ENCODE assay signal across 30 cellular contexts in genomic region chr11:129945377-129945776, GRCh38.
"Had no signal": no experiment of that assay in that cellular context is flagged by ENCODE, and none has a peak within 500 bp of the region (broad histone marks: within the 10 kb centered on the region; RNA-seq: fewer than 3 reads in every experiment).

No MANE protein-coding gene starts in this region.

- H3K9me3 ChIP-seq: gastrocnemius medialis, left ventricle myocardium inferior, mucosa of descending colon, neutrophil, ovary, prostate gland, thoracic aorta had no signal

- H2AFZ ChIP-seq: hepatocyte had no signal

- H3K4me3 ChIP-seq: gastrocnemius medialis, hepatocyte, left ventricle myocardium inferior, lung, mucosa of descending colon, ovary, prostate gland, skin epidermis, thoracic aorta had no signal

- DNase-seq: activated CD4-positive, alpha-beta T cell treated with anti-CD3 and anti-CD28 coated beads for 4 hours; activated CD4-positive, alpha-beta T cell treated with anti-CD3 and anti-CD28 coated beads, Interleukin-2, amount 50 U/mL, for 4 hours; activated naive CD4-positive, alpha-beta T cell; activated T-cell treated with anti-CD3 and anti-CD28 coated beads for 4 hours; activated T-cell treated with anti-CD3 and anti-CD28 coated beads, Interleukin-2, amount 50 U/mL, for 72 hours; effector CD4-positive, alpha-beta T cell; gastrocnemius medialis; glutamatergic neuron; islet precursor cell; left ventricle myocardium inferior; mucosa of descending colon; ovary; retina; stimulated activated CD4-positive, alpha-beta T cell treated with anti-CD3 and anti-CD28 coated beads, Interleukin-12 subunit alpha, Interleukin-12 subunit beta, amount 100 ng/mL, for 4 hours; stimulated activated CD4-positive, alpha-beta T cell treated with anti-CD3 and anti-CD28 coated beads, Interleukin-4, amount 100 ng/mL, for 1 hour; T1000; trophoblast cell had no signal

- H3K4me1 ChIP-seq: gastrocnemius medialis, prostate gland had no signal

- H3K79me2 ChIP-seq: hepatocyte had no signal

- H3K4me2 ChIP-seq: hepatocyte had no signal

- H3K9me3 Mint-ChIP-seq: activated naive CD4-positive, alpha-beta T cell treated with anti-CD3 and anti-CD28 coated beads, Interleukin-2, amount 50 U/mL, for 72 hours; activated T-cell treated with anti-CD3 and anti-CD28 coated beads, Interleukin-2, amount 50 U/mL, for 72 hours; central memory CD8-positive, alpha-beta T cell; dendritic cell treated with granulocyte-macrophage colony-stimulating factor and Interleukin-4, amounts not matched to agents 40 ng/mL and 50 ng/mL, for 4 days; natural killer cell treated with Interleukin-12 subunit alpha and Interleukin-12 subunit beta and Interleukin-15 and Interleukin-18, amount 100 ng/mL, for 72 hours; stimulated activated naive CD8-positive, alpha-beta T cell treated with anti-CD3 and anti-CD28 coated beads, Interleukin-15, Interleukin-2, amounts not matched to agents 100 ng/mL and 50 ng/mL, for 24 hours had no signal

- H3K27me3 Mint-ChIP-seq: central memory CD8-positive, alpha-beta T cell; dendritic cell treated with granulocyte-macrophage colony-stimulating factor and Interleukin-4, amounts not matched to agents 40 ng/mL and 50 ng/mL, for 4 days; natural killer cell treated with Interleukin-12 subunit alpha and Interleukin-12 subunit beta and Interleukin-15 and Interleukin-18, amount 100 ng/mL, for 72 hours; stimulated activated naive CD8-positive, alpha-beta T cell treated with anti-CD3 and anti-CD28 coated beads, Interleukin-15, Interleukin-2, amounts not matched to agents 100 ng/mL and 50 ng/mL, for 24 hours had no signal

- H3K4me1 Mint-ChIP-seq: central memory CD8-positive, alpha-beta T cell had no signal

- H3K36me3 ChIP-seq: ovary, prostate gland had no signal

- H3K27ac Mint-ChIP-seq: activated naive CD4-positive, alpha-beta T cell treated with anti-CD3 and anti-CD28 coated beads, Interleukin-2, amount 50 U/mL, for 72 hours; dendritic cell treated with granulocyte-macrophage colony-stimulating factor and Interleukin-4, amounts not matched to agents 40 ng/mL and 50 ng/mL, for 4 days; natural killer cell treated with Interleukin-12 subunit alpha and Interleukin-12 subunit beta and Interleukin-15 and Interleukin-18, amount 100 ng/mL, for 72 hours; stimulated activated naive CD8-positive, alpha-beta T cell treated with anti-CD3 and anti-CD28 coated beads, Interleukin-15, Interleukin-2, amounts not matched to agents 100 ng/mL and 50 ng/mL, for 24 hours had no signal

- H3K27ac ChIP-seq: epithelial cell of prostate, gastrocnemius medialis, hepatocyte, left ventricle myocardium inferior, neutrophil, ovary, prostate gland, skin epidermis, thoracic aorta had no signal

- H3K27me3 ChIP-seq: gastrocnemius medialis, hepatocyte, neutrophil, ovary had no signal

- ATAC-seq: activated naive CD4-positive, alpha-beta T cell treated with anti-CD3 and anti-CD28 coated beads, Interleukin-2, amount 50 U/mL, for 72 hours; activated T-cell treated with anti-CD3 and anti-CD28 coated beads, Interleukin-2, amount 50 U/mL, for 72 hours; gastrocnemius medialis; mucosa of descending colon; natural killer cell treated with Interleukin-12 subunit alpha and Interleukin-12 subunit beta and Interleukin-15 and Interleukin-18, amount 100 ng/mL, for 72 hours; sciatic nerve had no signal

- H3K4me3 Mint-ChIP-seq: activated T-cell treated with anti-CD3 and anti-CD28 coated beads, Interleukin-2, amount 50 U/mL, for 72 hours; central memory CD8-positive, alpha-beta T cell; dendritic cell treated with granulocyte-macrophage colony-stimulating factor and Interleukin-4, amounts not matched to agents 40 ng/mL and 50 ng/mL, for 4 days; natural killer cell treated with Interleukin-12 subunit alpha and Interleukin-12 subunit beta and Interleukin-15 and Interleukin-18, amount 100 ng/mL, for 72 hours; stimulated activated naive CD8-positive, alpha-beta T cell treated with anti-CD3 and anti-CD28 coated beads, Interleukin-15, Interleukin-2, amounts not matched to agents 100 ng/mL and 50 ng/mL, for 24 hours had no signal
